In the genomic region with DNA sequence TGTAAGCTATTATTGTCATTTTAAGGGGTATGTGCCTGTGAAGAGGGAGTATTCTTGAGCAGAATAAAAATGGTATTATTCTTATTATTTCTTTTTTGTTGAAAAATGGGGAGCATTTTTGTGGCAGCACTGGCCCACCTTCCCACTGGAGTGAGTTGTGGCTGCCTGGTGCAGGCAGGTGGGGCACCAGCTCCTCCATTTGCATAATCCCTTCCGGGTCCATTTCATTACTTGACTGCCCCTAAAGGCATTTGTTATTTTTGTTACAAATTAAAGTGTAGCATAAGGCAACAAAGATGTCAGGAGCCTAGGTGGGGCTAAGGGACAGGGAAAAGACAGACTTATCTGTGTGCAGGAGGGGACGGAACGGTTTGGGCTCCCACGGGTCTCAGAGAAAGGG, we compare ENCODE assay signal across 1 cellular context.
TF ChIP-seq lines count a peak whose summit lies in the region.

No MANE protein-coding gene starts in this region.

TF ChIP-seq in HEK293, 187 proteins besides CTCF, POLR2A, EP300 and RAD21 (continued from another document):
- TF ChIP-seq, protein P1, sequence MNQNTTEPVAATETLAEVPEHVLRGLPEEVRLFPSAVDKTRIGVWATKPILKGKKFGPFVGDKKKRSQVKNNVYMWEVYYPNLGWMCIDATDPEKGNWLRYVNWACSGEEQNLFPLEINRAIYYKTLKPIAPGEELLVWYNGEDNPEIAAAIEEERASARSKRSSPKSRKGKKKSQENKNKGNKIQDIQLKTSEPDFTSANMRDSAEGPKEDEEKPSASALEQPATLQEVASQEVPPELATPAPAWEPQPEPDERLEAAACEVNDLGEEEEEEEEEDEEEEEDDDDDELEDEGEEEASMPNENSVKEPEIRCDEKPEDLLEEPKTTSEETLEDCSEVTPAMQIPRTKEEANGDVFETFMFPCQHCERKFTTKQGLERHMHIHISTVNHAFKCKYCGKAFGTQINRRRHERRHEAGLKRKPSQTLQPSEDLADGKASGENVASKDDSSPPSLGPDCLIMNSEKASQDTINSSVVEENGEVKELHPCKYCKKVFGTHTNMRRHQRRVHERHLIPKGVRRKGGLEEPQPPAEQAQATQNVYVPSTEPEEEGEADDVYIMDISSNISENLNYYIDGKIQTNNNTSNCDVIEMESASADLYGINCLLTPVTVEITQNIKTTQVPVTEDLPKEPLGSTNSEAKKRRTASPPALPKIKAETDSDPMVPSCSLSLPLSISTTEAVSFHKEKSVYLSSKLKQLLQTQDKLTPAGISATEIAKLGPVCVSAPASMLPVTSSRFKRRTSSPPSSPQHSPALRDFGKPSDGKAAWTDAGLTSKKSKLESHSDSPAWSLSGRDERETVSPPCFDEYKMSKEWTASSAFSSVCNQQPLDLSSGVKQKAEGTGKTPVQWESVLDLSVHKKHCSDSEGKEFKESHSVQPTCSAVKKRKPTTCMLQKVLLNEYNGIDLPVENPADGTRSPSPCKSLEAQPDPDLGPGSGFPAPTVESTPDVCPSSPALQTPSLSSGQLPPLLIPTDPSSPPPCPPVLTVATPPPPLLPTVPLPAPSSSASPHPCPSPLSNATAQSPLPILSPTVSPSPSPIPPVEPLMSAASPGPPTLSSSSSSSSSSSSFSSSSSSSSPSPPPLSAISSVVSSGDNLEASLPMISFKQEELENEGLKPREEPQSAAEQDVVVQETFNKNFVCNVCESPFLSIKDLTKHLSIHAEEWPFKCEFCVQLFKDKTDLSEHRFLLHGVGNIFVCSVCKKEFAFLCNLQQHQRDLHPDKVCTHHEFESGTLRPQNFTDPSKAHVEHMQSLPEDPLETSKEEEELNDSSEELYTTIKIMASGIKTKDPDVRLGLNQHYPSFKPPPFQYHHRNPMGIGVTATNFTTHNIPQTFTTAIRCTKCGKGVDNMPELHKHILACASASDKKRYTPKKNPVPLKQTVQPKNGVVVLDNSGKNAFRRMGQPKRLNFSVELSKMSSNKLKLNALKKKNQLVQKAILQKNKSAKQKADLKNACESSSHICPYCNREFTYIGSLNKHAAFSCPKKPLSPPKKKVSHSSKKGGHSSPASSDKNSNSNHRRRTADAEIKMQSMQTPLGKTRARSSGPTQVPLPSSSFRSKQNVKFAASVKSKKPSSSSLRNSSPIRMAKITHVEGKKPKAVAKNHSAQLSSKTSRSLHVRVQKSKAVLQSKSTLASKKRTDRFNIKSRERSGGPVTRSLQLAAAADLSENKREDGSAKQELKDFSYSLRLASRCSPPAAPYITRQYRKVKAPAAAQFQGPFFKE (tag by site-specific recombination; IDR thresholded peaks at IDR 0.05; ENCODE audit: borderline replicate concordance): no peak
- no peak for TF ChIP-seq ZNF121 (tag by site-specific recombination; IDR thresholded peaks at IDR 0.05)
- no peak for TF ChIP-seq ZNF223 (tag by site-specific recombination; IDR thresholded peaks at IDR 0.05)
- TF ChIP-seq ZNF707 (tag by site-specific recombination; IDR thresholded peaks at IDR 0.05): no peak
- TF ChIP-seq, protein P2, sequence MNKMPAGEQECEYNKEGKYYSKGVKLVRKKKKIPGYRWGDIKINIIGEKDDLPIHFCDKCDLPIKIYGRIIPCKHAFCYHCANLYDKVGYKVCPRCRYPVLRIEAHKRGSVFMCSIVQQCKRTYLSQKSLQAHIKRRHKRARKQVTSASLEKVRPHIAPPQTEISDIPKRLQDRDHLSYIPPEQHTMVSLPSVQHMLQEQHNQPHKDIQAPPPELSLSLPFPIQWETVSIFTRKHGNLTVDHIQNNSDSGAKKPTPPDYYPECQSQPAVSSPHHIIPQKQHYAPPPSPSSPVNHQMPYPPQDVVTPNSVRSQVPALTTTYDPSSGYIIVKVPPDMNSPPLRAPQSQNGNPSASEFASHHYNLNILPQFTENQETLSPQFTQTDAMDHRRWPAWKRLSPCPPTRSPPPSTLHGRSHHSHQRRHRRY (tag by site-specific recombination; IDR thresholded peaks at IDR 0.05): no peak
- no peak for TF ChIP-seq ZNF16 (tag by site-specific recombination; IDR thresholded peaks at IDR 0.05; ENCODE audit: low read depth)
